1 cellular context compared by ENCODE assay signal in genomic region chr15:78872155-78872971, GRCh38.
A peak's percentile ranks its signal among the peaks of the same experiment; 100 is the strongest.
TF ChIP-seq lines count a peak whose summit lies in the region.

MORF4L1 (plus strand) TSS chr15:78872890; CDS start chr15:78873018, 128 bp downstream.

TF ChIP-seq in HepG2, 621 proteins besides CTCF, POLR2A, EP300 and RAD21 (continued from another document and continues in another):
- TF ChIP-seq ATF1 (CRISPR knock-in tag; IDR thresholded peaks at IDR 0.05) (peak; percentile 73; the same call in 1 of the 2 replicates), TERF1 (CRISPR knock-in tag; IDR thresholded peaks at IDR 0.05) (no peak), HMG20B (CRISPR knock-in tag; conservative IDR thresholded peaks at IDR 0.05) (no peak), MIER2 (CRISPR knock-in tag; IDR thresholded peaks at IDR 0.05) (no peak), SIN3A (IDR thresholded peaks at IDR 0.05; ENCODE audit: borderline replicate concordance, low read depth, low read length) (no peak), TIGD3 (CRISPR knock-in tag; IDR thresholded peaks at IDR 0.05; ENCODE audit: borderline replicate concordance) (no peak), NCOA1 (CRISPR knock-in tag; IDR thresholded peaks at IDR 0.05) (0 out of 2 replicates have a peak, but pooled peaks have one; percentile 19), IRF2 (CRISPR knock-in tag; IDR thresholded peaks at IDR 0.05) (no peak), ZNF335 (CRISPR knock-in tag; IDR thresholded peaks at IDR 0.05) (no peak), ATF7-NPFF (CRISPR knock-in tag; IDR thresholded peaks at IDR 0.05; ENCODE audit: low read depth) (no peak; the same call in 1 of the 2 replicates), SRF (IDR thresholded peaks at IDR 0.05; ENCODE audit: low read depth, low read length) (peak; percentile 66), IKZF1 (IDR thresholded peaks at IDR 0.05) (no peak), NFE2L1 (CRISPR knock-in tag; IDR thresholded peaks at IDR 0.05; ENCODE audit: borderline replicate concordance) (no peak), KDM4B (CRISPR knock-in tag; IDR thresholded peaks at IDR 0.05) (no peak), ZSCAN25 (CRISPR knock-in tag; IDR thresholded peaks at IDR 0.05) (no peak), ZMAT3 (CRISPR knock-in tag; conservative IDR thresholded peaks at IDR 0.05) (no peak), ZNF777 (CRISPR knock-in tag; IDR thresholded peaks at IDR 0.05) (no peak), ZNF281 (CRISPR knock-in tag; IDR thresholded peaks at IDR 0.05; ENCODE audit: borderline replicate concordance) (peak; percentile 94), CREB1 (IDR thresholded peaks at IDR 0.05) (peak; percentile 94), CREB1 (CRISPR knock-in tag; IDR thresholded peaks at IDR 0.05) (no peak; the same call in 1 of the 2 replicates), ZNF24 (IDR thresholded peaks at IDR 0.05) (no peak), GATAD1 (CRISPR knock-in tag; IDR thresholded peaks at IDR 0.05) (peak; percentile 28; the same call in 1 of the 2 replicates), TFDP2 (CRISPR knock-in tag; IDR thresholded peaks at IDR 0.05) (0 out of 2 replicates have a peak, but pooled peaks have one; percentile 34), ZBTB46 (CRISPR knock-in tag; IDR thresholded peaks at IDR 0.05; ENCODE audit: borderline replicate concordance) (no peak), SALL1 (CRISPR knock-in tag; IDR thresholded peaks at IDR 0.05) (no peak), ARNT (IDR thresholded peaks at IDR 0.05) (no peak), ZBTB39 (CRISPR knock-in tag; IDR thresholded peaks at IDR 0.05) (0 out of 2 replicates have a peak, but pooled peaks have one; percentile 14), ZNF660 (CRISPR knock-in tag; IDR thresholded peaks at IDR 0.05; ENCODE audit: borderline replicate concordance, low read depth) (no peak), ZSCAN5A (CRISPR knock-in tag; IDR thresholded peaks at IDR 0.05; ENCODE audit: borderline replicate concordance) (no peak), SRSF9 (IDR thresholded peaks at IDR 0.05; ENCODE audit: borderline replicate concordance, insufficient read depth, low read depth, low read length, poor library complexity, severe bottlenecking) (no peak), ZHX2 (IDR thresholded peaks at IDR 0.05; ENCODE audit: low read depth) (peak; percentile 56; the same call in 1 of the 2 replicates), ZHX2 (CRISPR knock-in tag; IDR thresholded peaks at IDR 0.05; ENCODE audit: borderline replicate concordance) (no peak), MED1 (CRISPR knock-in tag; IDR thresholded peaks at IDR 0.05) (0 out of 2 replicates have a peak, but pooled peaks have one; percentile 13), DRAP1 (CRISPR knock-in tag; IDR thresholded peaks at IDR 0.05) (no peak; the same call in 1 of the 2 replicates), THAP11 (CRISPR knock-in tag; IDR thresholded peaks at IDR 0.05) (peak; percentile 96), RBFOX2 (IDR thresholded peaks at IDR 0.05; ENCODE audit: low read depth, low read length) (no peak), NFATC3 (CRISPR knock-in tag; IDR thresholded peaks at IDR 0.05) (no peak), NBN (conservative IDR thresholded peaks at IDR 0.05) (no peak), FOXA3 (CRISPR knock-in tag; IDR thresholded peaks at IDR 0.05) (no peak), ZNF781 (CRISPR knock-in tag; IDR thresholded peaks at IDR 0.05; ENCODE audit: borderline replicate concordance, not compliant biosample characterization) (no peak), MTA3 (CRISPR knock-in tag; IDR thresholded peaks at IDR 0.05) (no peak), EEA1 (CRISPR knock-in tag; IDR thresholded peaks at IDR 0.05; ENCODE audit: borderline replicate concordance) (no peak), SKI (IDR thresholded peaks at IDR 0.05; ENCODE audit: partially characterized antibody) (no peak), ATF2 (CRISPR knock-in tag; IDR thresholded peaks at IDR 0.05) (no peak)
